Comparison of ENCODE assay signal across 20 cellular contexts in genomic region chr20:23206061-23206460, GRCh38.
A peak's percentile ranks its signal among the peaks of the same experiment; 100 is the strongest.
DNase-seq lines count a peak whose midpoint lies in the region; ATAC-seq and TF ChIP-seq lines count a peak whose summit lies in the region.
"Had no signal": no experiment of that assay in that cellular context is flagged by ENCODE, and none has a peak within 500 bp of the region (broad histone marks: within the 10 kb centered on the region; RNA-seq: fewer than 3 reads in every experiment).

No MANE protein-coding gene starts in this region.

- H3K27me3 ChIP-seq in BLaER1 treated with 17β-estradiol and CSF1 and Interleukin-3, amounts not matched to agents 10 nM and 100 nM = no peaks in the 10 kb centered on the region
- H3K27me3 ChIP-seq in muscle layer of colon (ENCODE audit: control insufficient read depth in 1 of 2, insufficient read depth in 2 of 2, low read length in 2 of 2) = no peaks in the 10 kb centered on the region
- no peaks in the 10 kb centered on the region for H3K27me3 ChIP-seq in stomach smooth muscle (ENCODE audit: control insufficient read depth in 1 of 2, insufficient read depth in 2 of 2, low read length in 2 of 2)

- no peaks in the 10 kb centered on the region for H4K20me1 ChIP-seq in BLaER1 treated with 17β-estradiol and CSF1 and Interleukin-3, amounts not matched to agents 10 nM and 100 nM

- peak overlapping the region in 7 of 11 experiments; percentile 10 to 46 (median 40); a peak in 10 of 22 replicates for H3K27ac ChIP-seq in BLaER1 treated with 17β-estradiol and CSF1 and Interleukin-3, amounts not matched to agents 10 nM and 100 nM
- H3K27ac ChIP-seq in coronary artery = peak overlapping the region; percentile 66 to 79
- peak overlapping the region; percentile 4 for H3K27ac ChIP-seq in muscle layer of colon (ENCODE audit: low read depth, low read length)
- peak overlapping the region; percentile 94 for H3K27ac ChIP-seq in stomach smooth muscle (ENCODE audit: low read length)

- no peaks in the 10 kb centered on the region for H3K9me3 ChIP-seq in BLaER1 treated with 17β-estradiol and CSF1 and Interleukin-3, amounts not matched to agents 10 nM and 100 nM (replicated peaks in 1 of 11)
- H3K9me3 ChIP-seq in muscle layer of colon (ENCODE audit: low read length) = no peaks in the 10 kb centered on the region
- no peaks in the 10 kb centered on the region for H3K9me3 ChIP-seq in stomach smooth muscle (ENCODE audit: control insufficient read depth in 2 of 2, low read length in 2 of 2)
- H3K9me3 ChIP-seq: SK-N-SH had no signal

- DNase-seq in coronary artery (ENCODE audit: low spot score) = peak; percentile 50
- DNase-seq in stimulated activated CD4-positive, alpha-beta T cell treated with anti-CD3 and anti-CD28 coated beads, Interleukin-15, amount 100 ng/mL, for 24 hours = no peak
- no peak for DNase-seq in HEK293T (ENCODE audit: extremely low spot score)
- DNase-seq: activated CD4-positive, CD25-positive, alpha-beta regulatory T cell; activated CD8-positive, alpha-beta T cell treated with anti-CD3 and anti-CD28 coated beads for 36 hours; activated naive CD4-positive, alpha-beta T cell treated with anti-CD3 and anti-CD28 coated beads for 36 hours; activated T-cell treated with anti-CD3 and anti-CD28 coated beads, Interleukin-2, amount 50 U/mL, for 1 hour; CD8-positive, alpha-beta T cell; DMS79 treated with DMSO at 0.1 percent for 48 hours; NCI-H187; NCI-H2227 treated with DMSO at 0.1 percent for 48 hours; SK-N-SH; stimulated activated CD4-positive, alpha-beta T cell treated with anti-CD3 and anti-CD28 coated beads, Interleukin-1b, Interleukin-23, amount 100 ng/mL, for 48 hours; stimulated activated naive CD4-positive, alpha-beta T cell treated with Interleukin-2 at 50 U/mL for 16 hours had no signal

- H3K4me3 ChIP-seq in BLaER1 treated with 17β-estradiol and CSF1 and Interleukin-3, amounts not matched to agents 10 nM and 100 nM = no peak overlapping the region
- H3K4me3 ChIP-seq in coronary artery = no peak overlapping the region
- H3K4me3 ChIP-seq in muscle layer of colon (ENCODE audit: low read depth in 1 of 2, low read length in 2 of 2) = peak overlapping the region in 1 of 2 donors; percentile 12
- H3K4me3 ChIP-seq in stomach smooth muscle (ENCODE audit: low read length in 2 of 2) = peak overlapping the region in 1 of 2 donors; percentile 49
- H3K4me3 ChIP-seq: K562 had no signal

- H3K36me3 ChIP-seq in BLaER1 treated with 17β-estradiol and CSF1 and Interleukin-3, amounts not matched to agents 10 nM and 100 nM = no peaks in the 10 kb centered on the region
- H3K36me3 ChIP-seq in muscle layer of colon (ENCODE audit: insufficient read depth, low read length) = no peaks in the 10 kb centered on the region
- no peaks in the 10 kb centered on the region for H3K36me3 ChIP-seq in stomach smooth muscle (ENCODE audit: control insufficient read depth in 2 of 2, insufficient read depth in 2 of 2, low read length in 2 of 2)

- H3K4me1 ChIP-seq in BLaER1 treated with 17β-estradiol and CSF1 and Interleukin-3, amounts not matched to agents 10 nM and 100 nM = peaks cover 13 to 57% (median 31%) of the 10 kb centered on the region in 10 experiments; a peak in 19 of 20 replicates
- H3K4me1 ChIP-seq in muscle layer of colon (ENCODE audit: insufficient read depth, low read length) (peaks cover 52% of the 10 kb centered on the region), stomach smooth muscle (ENCODE audit: control insufficient read depth, insufficient read depth, low read length) (peaks cover 41% of the 10 kb centered on the region)

- H3K4me2 ChIP-seq in BLaER1 treated with 17β-estradiol and CSF1 and Interleukin-3, amounts not matched to agents 10 nM and 100 nM = peak overlapping the region; percentile 11 to 61 (median 24); a peak in 17 of 22 replicates
- H3K4me2 ChIP-seq: SK-N-SH had no signal

- peak overlapping the region in 1 of 11 experiments; percentile 41; a peak in 2 of 22 replicates for H3K9ac ChIP-seq in BLaER1 treated with 17β-estradiol and CSF1 and Interleukin-3, amounts not matched to agents 10 nM and 100 nM
- H3K9ac ChIP-seq in muscle layer of colon (ENCODE audit: low read length) = no peak overlapping the region
- H3K9ac ChIP-seq in stomach smooth muscle (ENCODE audit: low read length in 2 of 2) = peak overlapping the region in 1 of 2 donors; percentile 55
- H3K9ac ChIP-seq: SK-N-SH had no signal

- POLR2A ChIA-PET in HEK293T (lab: Yijun Ruan, JAX) = interaction anchor here (0.9 kb wide), 1 partner anchor 156 kb away, joined by 3 read pairs; no protein-coding TSS in a partner anchor

- ATAC-seq in GM19395 (IDR thresholded peaks at IDR 0.05; ENCODE audit: unreplicated experiment) (no peak), HG03457 (IDR thresholded peaks at IDR 0.05; ENCODE audit: unreplicated experiment) (no peak)
- ATAC-seq: activated CD8-positive, alpha-beta T cell treated with anti-CD3 and anti-CD28 coated beads for 36 hours; CD8-positive, alpha-beta T cell had no signal

- CTCF ChIA-PET in HEK293T (lab: Yijun Ruan, JAX) = interaction anchor here (0.7 kb wide), 1 partner anchor 755 kb away, joined by 3 read pairs; no protein-coding TSS in a partner anchor

- TF ChIP-seq CTCF in coronary artery (IDR thresholded peaks at IDR 0.05) = no peak

TF ChIP-seq in HEK293T, 16 proteins besides CTCF, POLR2A, EP300 and RAD21:
- TF ChIP-seq ZNF384 (IDR thresholded peaks at IDR 0.05) (no peak), LEF1 (IDR thresholded peaks at IDR 0.05; ENCODE audit: borderline replicate concordance) (no peak), L3MBTL2 (conservative IDR thresholded peaks at IDR 0.05) (no peak), BHLHE40 (IDR thresholded peaks at IDR 0.05; ENCODE audit: borderline replicate concordance) (no peak), FOXM1 (IDR thresholded peaks at IDR 0.05; ENCODE audit: borderline replicate concordance) (no peak), SUZ12 (IDR thresholded peaks at IDR 0.05) (no peak), SP1 (IDR thresholded peaks at IDR 0.05) (no peak), ELF4 (IDR thresholded peaks at IDR 0.05) (no peak), TARDBP (IDR thresholded peaks at IDR 0.05) (no peak), ARNT (IDR thresholded peaks at IDR 0.05) (no peak), CTBP1 (IDR thresholded peaks at IDR 0.05; ENCODE audit: borderline replicate concordance) (no peak)

Comparison
In these comparisons a context has a peak if more than half of its experiments do, and no peak if none do; other contexts are left out.
1. H3K27ac ChIP-seq: peak in every context shown above with its lines; median percentile 94 in stomach smooth muscle; 72 in coronary artery; 40 in BLaER1 treated with 17β-estradiol and CSF1 and Interleukin-3, amounts not matched to agents 10 nM and 100 nM; 4 in muscle layer of colon.